ENCODE assay signal across 1 cellular context in the genomic region with DNA sequence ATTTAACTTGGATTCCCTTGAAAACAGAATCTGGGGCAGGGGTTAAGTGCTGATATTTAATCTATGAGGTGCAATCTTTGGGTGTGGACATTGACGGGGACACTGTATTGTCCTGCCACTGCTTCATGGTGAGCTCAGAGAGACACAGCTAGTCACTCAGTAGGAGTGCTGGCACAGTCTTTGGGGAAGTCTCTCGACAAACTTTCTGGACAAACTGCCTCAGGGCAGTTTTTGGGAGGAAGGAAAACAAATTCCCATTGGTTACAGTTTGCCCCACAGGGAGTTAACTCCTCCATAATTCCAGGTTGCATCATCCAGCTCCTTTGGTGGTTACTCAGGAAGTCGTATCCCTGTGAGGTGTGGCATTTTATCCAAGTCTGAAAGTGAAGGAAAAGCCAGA.
TF ChIP-seq lines count a peak whose summit lies in the region.

No MANE protein-coding gene starts in this region.

TF ChIP-seq in HEK293, 187 proteins besides CTCF, POLR2A, EP300 and RAD21 (continued from another document):
- TF ChIP-seq, protein P1, sequence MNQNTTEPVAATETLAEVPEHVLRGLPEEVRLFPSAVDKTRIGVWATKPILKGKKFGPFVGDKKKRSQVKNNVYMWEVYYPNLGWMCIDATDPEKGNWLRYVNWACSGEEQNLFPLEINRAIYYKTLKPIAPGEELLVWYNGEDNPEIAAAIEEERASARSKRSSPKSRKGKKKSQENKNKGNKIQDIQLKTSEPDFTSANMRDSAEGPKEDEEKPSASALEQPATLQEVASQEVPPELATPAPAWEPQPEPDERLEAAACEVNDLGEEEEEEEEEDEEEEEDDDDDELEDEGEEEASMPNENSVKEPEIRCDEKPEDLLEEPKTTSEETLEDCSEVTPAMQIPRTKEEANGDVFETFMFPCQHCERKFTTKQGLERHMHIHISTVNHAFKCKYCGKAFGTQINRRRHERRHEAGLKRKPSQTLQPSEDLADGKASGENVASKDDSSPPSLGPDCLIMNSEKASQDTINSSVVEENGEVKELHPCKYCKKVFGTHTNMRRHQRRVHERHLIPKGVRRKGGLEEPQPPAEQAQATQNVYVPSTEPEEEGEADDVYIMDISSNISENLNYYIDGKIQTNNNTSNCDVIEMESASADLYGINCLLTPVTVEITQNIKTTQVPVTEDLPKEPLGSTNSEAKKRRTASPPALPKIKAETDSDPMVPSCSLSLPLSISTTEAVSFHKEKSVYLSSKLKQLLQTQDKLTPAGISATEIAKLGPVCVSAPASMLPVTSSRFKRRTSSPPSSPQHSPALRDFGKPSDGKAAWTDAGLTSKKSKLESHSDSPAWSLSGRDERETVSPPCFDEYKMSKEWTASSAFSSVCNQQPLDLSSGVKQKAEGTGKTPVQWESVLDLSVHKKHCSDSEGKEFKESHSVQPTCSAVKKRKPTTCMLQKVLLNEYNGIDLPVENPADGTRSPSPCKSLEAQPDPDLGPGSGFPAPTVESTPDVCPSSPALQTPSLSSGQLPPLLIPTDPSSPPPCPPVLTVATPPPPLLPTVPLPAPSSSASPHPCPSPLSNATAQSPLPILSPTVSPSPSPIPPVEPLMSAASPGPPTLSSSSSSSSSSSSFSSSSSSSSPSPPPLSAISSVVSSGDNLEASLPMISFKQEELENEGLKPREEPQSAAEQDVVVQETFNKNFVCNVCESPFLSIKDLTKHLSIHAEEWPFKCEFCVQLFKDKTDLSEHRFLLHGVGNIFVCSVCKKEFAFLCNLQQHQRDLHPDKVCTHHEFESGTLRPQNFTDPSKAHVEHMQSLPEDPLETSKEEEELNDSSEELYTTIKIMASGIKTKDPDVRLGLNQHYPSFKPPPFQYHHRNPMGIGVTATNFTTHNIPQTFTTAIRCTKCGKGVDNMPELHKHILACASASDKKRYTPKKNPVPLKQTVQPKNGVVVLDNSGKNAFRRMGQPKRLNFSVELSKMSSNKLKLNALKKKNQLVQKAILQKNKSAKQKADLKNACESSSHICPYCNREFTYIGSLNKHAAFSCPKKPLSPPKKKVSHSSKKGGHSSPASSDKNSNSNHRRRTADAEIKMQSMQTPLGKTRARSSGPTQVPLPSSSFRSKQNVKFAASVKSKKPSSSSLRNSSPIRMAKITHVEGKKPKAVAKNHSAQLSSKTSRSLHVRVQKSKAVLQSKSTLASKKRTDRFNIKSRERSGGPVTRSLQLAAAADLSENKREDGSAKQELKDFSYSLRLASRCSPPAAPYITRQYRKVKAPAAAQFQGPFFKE (tag by site-specific recombination; IDR thresholded peaks at IDR 0.05; ENCODE audit: borderline replicate concordance): no peak
- peak; percentile 95 for TF ChIP-seq GLIS1 (tag by site-specific recombination; IDR thresholded peaks at IDR 0.05)
- 0 out of 2 replicates have a peak, but pooled peaks have one; percentile 20 for TF ChIP-seq MZF1 (tag by site-specific recombination; IDR thresholded peaks at IDR 0.05; ENCODE audit: borderline replicate concordance)
- no peak for TF ChIP-seq ZNF777 (tag by site-specific recombination; IDR thresholded peaks at IDR 0.05; ENCODE audit: borderline replicate concordance)
- no peak for TF ChIP-seq ZBTB7A (tag by site-specific recombination; IDR thresholded peaks at IDR 0.05; ENCODE audit: low read depth)
- no peak for TF ChIP-seq PRDM1 (tag by site-specific recombination; IDR thresholded peaks at IDR 0.05)
- TF ChIP-seq, protein P2, sequence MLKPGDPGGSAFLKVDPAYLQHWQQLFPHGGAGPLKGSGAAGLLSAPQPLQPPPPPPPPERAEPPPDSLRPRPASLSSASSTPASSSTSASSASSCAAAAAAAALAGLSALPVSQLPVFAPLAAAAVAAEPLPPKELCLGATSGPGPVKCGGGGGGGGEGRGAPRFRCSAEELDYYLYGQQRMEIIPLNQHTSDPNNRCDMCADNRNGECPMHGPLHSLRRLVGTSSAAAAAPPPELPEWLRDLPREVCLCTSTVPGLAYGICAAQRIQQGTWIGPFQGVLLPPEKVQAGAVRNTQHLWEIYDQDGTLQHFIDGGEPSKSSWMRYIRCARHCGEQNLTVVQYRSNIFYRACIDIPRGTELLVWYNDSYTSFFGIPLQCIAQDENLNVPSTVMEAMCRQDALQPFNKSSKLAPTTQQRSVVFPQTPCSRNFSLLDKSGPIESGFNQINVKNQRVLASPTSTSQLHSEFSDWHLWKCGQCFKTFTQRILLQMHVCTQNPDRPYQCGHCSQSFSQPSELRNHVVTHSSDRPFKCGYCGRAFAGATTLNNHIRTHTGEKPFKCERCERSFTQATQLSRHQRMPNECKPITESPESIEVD (tag by site-specific recombination; IDR thresholded peaks at IDR 0.05): peak; percentile 59
- no peak for TF ChIP-seq ZNF660 (tag by site-specific recombination; IDR thresholded peaks at IDR 0.05)
- peak; percentile 50; the same call in 1 of the 2 replicates for TF ChIP-seq OSR2 (tag by site-specific recombination; IDR thresholded peaks at IDR 0.05)
- TF ChIP-seq, protein P3, sequence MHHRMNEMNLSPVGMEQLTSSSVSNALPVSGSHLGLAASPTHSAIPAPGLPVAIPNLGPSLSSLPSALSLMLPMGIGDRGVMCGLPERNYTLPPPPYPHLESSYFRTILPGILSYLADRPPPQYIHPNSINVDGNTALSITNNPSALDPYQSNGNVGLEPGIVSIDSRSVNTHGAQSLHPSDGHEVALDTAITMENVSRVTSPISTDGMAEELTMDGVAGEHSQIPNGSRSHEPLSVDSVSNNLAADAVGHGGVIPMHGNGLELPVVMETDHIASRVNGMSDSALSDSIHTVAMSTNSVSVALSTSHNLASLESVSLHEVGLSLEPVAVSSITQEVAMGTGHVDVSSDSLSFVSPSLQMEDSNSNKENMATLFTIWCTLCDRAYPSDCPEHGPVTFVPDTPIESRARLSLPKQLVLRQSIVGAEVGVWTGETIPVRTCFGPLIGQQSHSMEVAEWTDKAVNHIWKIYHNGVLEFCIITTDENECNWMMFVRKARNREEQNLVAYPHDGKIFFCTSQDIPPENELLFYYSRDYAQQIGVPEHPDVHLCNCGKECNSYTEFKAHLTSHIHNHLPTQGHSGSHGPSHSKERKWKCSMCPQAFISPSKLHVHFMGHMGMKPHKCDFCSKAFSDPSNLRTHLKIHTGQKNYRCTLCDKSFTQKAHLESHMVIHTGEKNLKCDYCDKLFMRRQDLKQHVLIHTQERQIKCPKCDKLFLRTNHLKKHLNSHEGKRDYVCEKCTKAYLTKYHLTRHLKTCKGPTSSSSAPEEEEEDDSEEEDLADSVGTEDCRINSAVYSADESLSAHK (tag by site-specific recombination; IDR thresholded peaks at IDR 0.05): 0 out of 2 replicates have a peak, but pooled peaks have one; percentile 38
- TF ChIP-seq SETDB1 (IDR thresholded peaks at IDR 0.05; ENCODE audit: insufficient read length, low read length): no peak
- TF ChIP-seq, protein P4, sequence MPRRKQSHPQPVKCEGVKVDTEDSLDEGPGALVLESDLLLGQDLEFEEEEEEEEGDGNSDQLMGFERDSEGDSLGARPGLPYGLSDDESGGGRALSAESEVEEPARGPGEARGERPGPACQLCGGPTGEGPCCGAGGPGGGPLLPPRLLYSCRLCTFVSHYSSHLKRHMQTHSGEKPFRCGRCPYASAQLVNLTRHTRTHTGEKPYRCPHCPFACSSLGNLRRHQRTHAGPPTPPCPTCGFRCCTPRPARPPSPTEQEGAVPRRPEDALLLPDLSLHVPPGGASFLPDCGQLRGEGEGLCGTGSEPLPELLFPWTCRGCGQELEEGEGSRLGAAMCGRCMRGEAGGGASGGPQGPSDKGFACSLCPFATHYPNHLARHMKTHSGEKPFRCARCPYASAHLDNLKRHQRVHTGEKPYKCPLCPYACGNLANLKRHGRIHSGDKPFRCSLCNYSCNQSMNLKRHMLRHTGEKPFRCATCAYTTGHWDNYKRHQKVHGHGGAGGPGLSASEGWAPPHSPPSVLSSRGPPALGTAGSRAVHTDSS (tag by site-specific recombination; IDR thresholded peaks at IDR 0.05): 0 out of 2 replicates have a peak, but pooled peaks have one; percentile 17
- TF ChIP-seq ZNF596 (tag by site-specific recombination; IDR thresholded peaks at IDR 0.05): no peak
- peak; percentile 70 for TF ChIP-seq ZIC2 (tag by site-specific recombination; IDR thresholded peaks at IDR 0.05)
- TF ChIP-seq MEIS1 (CRISPR knock-in tag; IDR thresholded peaks at IDR 0.05; ENCODE audit: borderline replicate concordance): no peak
- peak; percentile 45; the same call in 1 of the 2 replicates for TF ChIP-seq SP7 (tag by site-specific recombination; IDR thresholded peaks at IDR 0.05)
- no peak for TF ChIP-seq ZNF792 (tag by site-specific recombination; IDR thresholded peaks at IDR 0.05)
- TF ChIP-seq ZSCAN16 (tag by site-specific recombination; IDR thresholded peaks at IDR 0.05): no peak
- TF ChIP-seq, protein P5, sequence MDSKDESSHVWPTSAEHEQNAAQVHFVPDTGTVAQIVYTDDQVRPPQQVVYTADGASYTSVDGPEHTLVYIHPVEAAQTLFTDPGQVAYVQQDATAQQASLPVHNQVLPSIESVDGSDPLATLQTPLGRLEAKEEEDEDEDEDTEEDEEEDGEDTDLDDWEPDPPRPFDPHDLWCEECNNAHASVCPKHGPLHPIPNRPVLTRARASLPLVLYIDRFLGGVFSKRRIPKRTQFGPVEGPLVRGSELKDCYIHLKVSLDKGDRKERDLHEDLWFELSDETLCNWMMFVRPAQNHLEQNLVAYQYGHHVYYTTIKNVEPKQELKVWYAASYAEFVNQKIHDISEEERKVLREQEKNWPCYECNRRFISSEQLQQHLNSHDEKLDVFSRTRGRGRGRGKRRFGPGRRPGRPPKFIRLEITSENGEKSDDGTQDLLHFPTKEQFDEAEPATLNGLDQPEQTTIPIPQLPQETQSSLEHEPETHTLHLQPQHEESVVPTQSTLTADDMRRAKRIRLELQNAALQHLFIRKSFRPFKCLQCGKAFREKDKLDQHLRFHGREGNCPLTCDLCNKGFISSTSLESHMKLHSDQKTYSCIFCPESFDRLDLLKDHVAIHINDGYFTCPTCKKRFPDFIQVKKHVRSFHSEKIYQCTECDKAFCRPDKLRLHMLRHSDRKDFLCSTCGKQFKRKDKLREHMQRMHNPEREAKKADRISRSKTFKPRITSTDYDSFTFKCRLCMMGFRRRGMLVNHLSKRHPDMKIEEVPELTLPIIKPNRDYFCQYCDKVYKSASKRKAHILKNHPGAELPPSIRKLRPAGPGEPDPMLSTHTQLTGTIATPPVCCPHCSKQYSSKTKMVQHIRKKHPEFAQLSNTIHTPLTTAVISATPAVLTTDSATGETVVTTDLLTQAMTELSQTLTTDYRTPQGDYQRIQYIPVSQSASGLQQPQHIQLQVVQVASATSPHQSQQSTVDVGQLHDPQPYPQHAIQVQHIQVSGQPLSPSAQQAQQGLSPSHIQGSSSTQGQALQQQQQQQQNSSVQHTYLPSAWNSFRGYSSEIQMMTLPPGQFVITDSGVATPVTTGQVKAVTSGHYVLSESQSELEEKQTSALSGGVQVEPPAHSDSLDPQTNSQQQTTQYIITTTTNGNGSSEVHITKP (tag by site-specific recombination; IDR thresholded peaks at IDR 0.05): peak; percentile 41
- TF ChIP-seq ZNF423 (tag by site-specific recombination; IDR thresholded peaks at IDR 0.05): peak; percentile 30; the same call in 1 of the 2 replicates
- peak; percentile 76 for TF ChIP-seq WT1 (tag by site-specific recombination; IDR thresholded peaks at IDR 0.05)
- no peak for TF ChIP-seq ZNF266 (tag by site-specific recombination; IDR thresholded peaks at IDR 0.05; ENCODE audit: low read depth)
- 0 out of 2 replicates have a peak, but pooled peaks have one; percentile 53 for TF ChIP-seq ZNF324 (tag by site-specific recombination; IDR thresholded peaks at IDR 0.05)
- no peak for TF ChIP-seq ZSCAN23 (tag by site-specific recombination; IDR thresholded peaks at IDR 0.05)
- TF ChIP-seq ZBTB20 (tag by site-specific recombination; IDR thresholded peaks at IDR 0.05): no peak
- TF ChIP-seq, protein P6, sequence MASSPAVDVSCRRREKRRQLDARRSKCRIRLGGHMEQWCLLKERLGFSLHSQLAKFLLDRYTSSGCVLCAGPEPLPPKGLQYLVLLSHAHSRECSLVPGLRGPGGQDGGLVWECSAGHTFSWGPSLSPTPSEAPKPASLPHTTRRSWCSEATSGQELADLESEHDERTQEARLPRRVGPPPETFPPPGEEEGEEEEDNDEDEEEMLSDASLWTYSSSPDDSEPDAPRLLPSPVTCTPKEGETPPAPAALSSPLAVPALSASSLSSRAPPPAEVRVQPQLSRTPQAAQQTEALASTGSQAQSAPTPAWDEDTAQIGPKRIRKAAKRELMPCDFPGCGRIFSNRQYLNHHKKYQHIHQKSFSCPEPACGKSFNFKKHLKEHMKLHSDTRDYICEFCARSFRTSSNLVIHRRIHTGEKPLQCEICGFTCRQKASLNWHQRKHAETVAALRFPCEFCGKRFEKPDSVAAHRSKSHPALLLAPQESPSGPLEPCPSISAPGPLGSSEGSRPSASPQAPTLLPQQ (tag by site-specific recombination; IDR thresholded peaks at IDR 0.05): no peak; the same call in 1 of the 2 replicates
- TF ChIP-seq KLF10 (tag by site-specific recombination; IDR thresholded peaks at IDR 0.05): 0 out of 2 replicates have a peak, but pooled peaks have one; percentile 42
- 0 out of 2 replicates have a peak, but pooled peaks have one; percentile 20 for TF ChIP-seq ZNF600 (tag by site-specific recombination; IDR thresholded peaks at IDR 0.05)
- TF ChIP-seq, protein P7, sequence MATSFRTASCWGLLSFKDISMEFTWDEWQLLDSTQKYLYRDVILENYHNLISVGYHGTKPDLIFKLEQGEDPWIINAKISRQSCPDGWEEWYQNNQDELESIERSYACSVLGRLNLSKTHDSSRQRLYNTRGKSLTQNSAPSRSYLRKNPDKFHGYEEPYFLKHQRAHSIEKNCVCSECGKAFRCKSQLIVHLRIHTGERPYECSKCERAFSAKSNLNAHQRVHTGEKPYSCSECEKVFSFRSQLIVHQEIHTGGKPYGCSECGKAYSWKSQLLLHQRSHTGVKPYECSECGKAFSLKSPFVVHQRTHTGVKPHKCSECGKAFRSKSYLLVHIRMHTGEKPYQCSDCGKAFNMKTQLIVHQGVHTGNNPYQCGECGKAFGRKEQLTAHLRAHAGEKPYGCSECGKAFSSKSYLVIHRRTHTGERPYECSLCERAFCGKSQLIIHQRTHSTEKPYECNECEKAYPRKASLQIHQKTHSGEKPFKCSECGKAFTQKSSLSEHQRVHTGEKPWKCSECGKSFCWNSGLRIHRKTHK (tag by site-specific recombination; IDR thresholded peaks at IDR 0.05): no peak
- TF ChIP-seq ZBTB1 (tag by site-specific recombination; IDR thresholded peaks at IDR 0.05): no peak
